10 cellular contexts compared by ENCODE assay signal in the genomic region with DNA sequence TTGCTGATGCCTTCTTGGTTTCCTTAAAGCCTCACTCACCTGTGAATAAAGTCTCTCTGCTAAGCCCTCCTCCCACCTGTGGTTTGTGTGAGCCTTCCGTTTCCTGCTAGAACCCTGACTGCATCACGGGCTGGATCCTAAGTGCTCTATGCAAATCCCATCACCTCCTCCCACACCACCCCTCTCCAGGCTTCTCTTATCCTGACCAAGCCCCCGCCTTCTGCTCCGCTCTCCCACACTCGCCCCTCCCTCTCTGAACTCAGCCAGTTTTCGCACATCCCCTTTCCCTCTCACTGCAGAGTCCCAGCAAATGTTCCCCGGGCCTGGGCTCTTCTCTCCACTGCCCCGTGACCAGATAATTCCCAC. TPM values are rescaled to one million over a fixed set of nuclear protein-coding genes. Genes with fewer than 3 reads are reported as not detected.
DNase-seq lines count a peak whose midpoint lies in the region; ATAC-seq and TF ChIP-seq lines count a peak whose summit lies in the region.
"Had no signal": no experiment of that assay in that cellular context is flagged by ENCODE, and none has a peak within 500 bp of the region (broad histone marks: within the 10 kb centered on the region; RNA-seq: fewer than 3 reads in every experiment).

No MANE protein-coding gene starts in this region.

- H3K36me3 ChIP-seq in endodermal cell (ENCODE audit: control insufficient read depth, insufficient read depth, low read length) (no peaks in the 10 kb centered on the region), body of pancreas (replicated peaks in 1 of 2; ENCODE audit: insufficient read depth in 1 of 2, low read depth in 2 of 2) (no peaks in the 10 kb centered on the region), Caco-2 (ENCODE audit: control insufficient read depth, insufficient read depth, low read length) (no peaks in the 10 kb centered on the region)
- H3K36me3 ChIP-seq: left lung had no signal

- H3K4me1 ChIP-seq in endodermal cell (ENCODE audit: control insufficient read depth, insufficient read depth, low read length) (no peaks in the 10 kb centered on the region), body of pancreas (no peaks in the 10 kb centered on the region), Caco-2 (no peaks in the 10 kb centered on the region)

- POLR2A ChIA-PET in Caco-2 (lab: Charles Lee): no interaction called here

- peak; percentile 7 for TF ChIP-seq CTCF in endodermal cell (conservative IDR thresholded peaks at IDR 0.05)
- TF ChIP-seq CTCF in body of pancreas (IDR thresholded peaks at IDR 0.05): no peak
- TF ChIP-seq CTCF in Caco-2 (IDR thresholded peaks at IDR 0.05; ENCODE audit: insufficient read depth in 1 of 2, low read depth in 1 of 2, low read length in 1 of 2, severe bottlenecking in 1 of 2, unreplicated experiment in 1 of 2): no peak

- CTCF ChIA-PET in Caco-2 (lab: Charles Lee): interaction anchor here (0.6 kb wide), 1 partner anchor 60 kb away, joined by 5 read pairs; no protein-coding TSS in a partner anchor

- 17 to 25% methylated on average over 8 of the region's 8 CpGs for WGBS in endodermal cell (ENCODE audit: insufficient coverage in 1 of 2, insufficient read length in 1 of 2), 2 experiments
- WGBS in body of pancreas, 2 donors: 39 to 64% methylated on average over 8 of the region's 8 CpGs

- H3K27me3 Mint-ChIP-seq in endodermal cell (ENCODE audit: insufficient read depth) (peaks cover 13% of the 10 kb centered on the region), Caco-2 (ENCODE audit: insufficient read depth, unreplicated experiment) (peaks cover 7% of the 10 kb centered on the region)

- no TSS peak for BruUV-seq in Caco-2 (replicated peaks; lab: Mats Ljungman, UMichigan)

- DNase-seq in activated T-cell treated with anti-CD3 and anti-CD28 coated beads for 48 hours (ENCODE audit: low read depth) (peak; percentile 9), activated T-cell treated with anti-CD3 and anti-CD28 coated beads for 4 hours (no peak), NCI-H69 (lab: John Stamatoyannopoulos, UW) (peak; percentile 3), endodermal cell (peak; percentile 97), body of pancreas (no peak), Caco-2 (no peak)
- no peak for DNase-seq in stimulated activated effector memory CD8-positive, alpha-beta T cell treated with anti-CD3 and anti-CD28 coated beads, Interleukin-12 subunit alpha, Interleukin-12 subunit beta, amount 100 ng/mL, for 72 hours (ENCODE audit: low spot score in 2 of 2)
- DNase-seq: effector CD8-positive, alpha-beta T cell; left lung had no signal

- H3K36me3 Mint-ChIP-seq in endodermal cell (ENCODE audit: low read depth) (no peaks in the 10 kb centered on the region), Caco-2 (ENCODE audit: insufficient read depth, unreplicated experiment) (no peaks in the 10 kb centered on the region)
- H3K36me3 Mint-ChIP-seq in stimulated activated effector memory CD8-positive, alpha-beta T cell treated with anti-CD3 and anti-CD28 coated beads, Interleukin-12 subunit alpha, Interleukin-12 subunit beta, amount 100 ng/mL, for 72 hours: no peaks in the 10 kb centered on the region

- H3K4me1 Mint-ChIP-seq in endodermal cell (peaks cover 23% of the 10 kb centered on the region), Caco-2 (ENCODE audit: low read depth, unreplicated experiment) (no peaks in the 10 kb centered on the region)
- H3K4me1 Mint-ChIP-seq in stimulated activated effector memory CD8-positive, alpha-beta T cell treated with anti-CD3 and anti-CD28 coated beads, Interleukin-12 subunit alpha, Interleukin-12 subunit beta, amount 100 ng/mL, for 72 hours: peaks cover 16% of the 10 kb centered on the region

- H3K9me3 Mint-ChIP-seq in endodermal cell (no peaks in the 10 kb centered on the region), Caco-2 (ENCODE audit: unreplicated experiment) (no peaks in the 10 kb centered on the region)
- H3K9me3 Mint-ChIP-seq in stimulated activated effector memory CD8-positive, alpha-beta T cell treated with anti-CD3 and anti-CD28 coated beads, Interleukin-12 subunit alpha, Interleukin-12 subunit beta, amount 100 ng/mL, for 72 hours: no peaks in the 10 kb centered on the region

- H3K27ac Mint-ChIP-seq in endodermal cell (peak overlapping the region; percentile 83), Caco-2 (ENCODE audit: unreplicated experiment) (no peak overlapping the region)
- no peak overlapping the region for H3K27ac Mint-ChIP-seq in stimulated activated effector memory CD8-positive, alpha-beta T cell treated with anti-CD3 and anti-CD28 coated beads, Interleukin-12 subunit alpha, Interleukin-12 subunit beta, amount 100 ng/mL, for 72 hours

- intact Hi-C loops in body of pancreas (cut with DNase I) (no loop called here), Caco-2 (cut with micrococcal nuclease; ENCODE audit: unreplicated experiment) (no loop called here)

- no peak overlapping the region for H3K9ac ChIP-seq in endodermal cell (ENCODE audit: extremely low read depth, low read length, poor library complexity, severe bottlenecking)

- H3K9me3 ChIP-seq in endodermal cell (ENCODE audit: control insufficient read depth, low read length) (no peaks in the 10 kb centered on the region), body of pancreas (no peaks in the 10 kb centered on the region), Caco-2 (no peaks in the 10 kb centered on the region)
- H3K9me3 ChIP-seq: left lung had no signal

- TF ChIP-seq POLR2A in body of pancreas (IDR thresholded peaks at IDR 0.05): no peak

- H3K27ac ChIP-seq in endodermal cell (ENCODE audit: low read depth, low read length) (no peak overlapping the region), body of pancreas (no peak overlapping the region)
- H3K27ac ChIP-seq: left lung had no signal

- peak overlapping the region; percentile 15 for H3K4me3 ChIP-seq in endodermal cell (ENCODE audit: low read length)
- no peak overlapping the region for H3K4me3 ChIP-seq in body of pancreas
- no peak overlapping the region for H3K4me3 ChIP-seq in Caco-2 (ENCODE audit: low read depth, low read length)
- H3K4me3 ChIP-seq: left lung had no signal

- ATAC-seq in stimulated activated effector memory CD8-positive, alpha-beta T cell treated with anti-CD3 and anti-CD28 coated beads, Interleukin-12 subunit alpha, Interleukin-12 subunit beta, amount 100 ng/mL, for 72 hours: peak; percentile 31
- ATAC-seq in HG02623 (IDR thresholded peaks at IDR 0.05; ENCODE audit: unreplicated experiment) (no peak), body of pancreas (no peak)
- ATAC-seq: left lung had no signal

- H3K27me3 ChIP-seq in endodermal cell (ENCODE audit: control insufficient read depth, insufficient read depth, low read length, poor library complexity, severe bottlenecking) (no peaks in the 10 kb centered on the region), body of pancreas (no peaks in the 10 kb centered on the region), Caco-2 (replicated peaks; ENCODE audit: control insufficient read depth, insufficient read depth, low read length) (no peaks in the 10 kb centered on the region)

- H3K4me3 Mint-ChIP-seq in endodermal cell (peak overlapping the region; percentile 52), Caco-2 (ENCODE audit: unreplicated experiment) (no peak overlapping the region)
- H3K4me3 Mint-ChIP-seq in stimulated activated effector memory CD8-positive, alpha-beta T cell treated with anti-CD3 and anti-CD28 coated beads, Interleukin-12 subunit alpha, Interleukin-12 subunit beta, amount 100 ng/mL, for 72 hours: no peak overlapping the region

RNA-seq across cellular contexts. Expression of a gene that starts 51.8 kb away (rescaled TPM):
- total RNA-seq in endodermal cell (10 to 100 TPM; 33.4 to 68.7 TPM), body of pancreas (not detected), Caco-2 (2022) (15.8 and 15.9 TPM in 2 replicates)
- polyA plus RNA-seq in endodermal cell (2013, experiment 1 of 2): 98.1 TPM
- 101 TPM for polyA plus RNA-seq in endodermal cell (2013, experiment 2 of 2)

Comparison
In these comparisons a context has a peak if more than half of its experiments do, and no peak if none do; other contexts are left out.
1. DNase-seq: peak in activated T-cell treated with anti-CD3 and anti-CD28 coated beads for 48 hours (single experiment), NCI-H69 (single experiment) and endodermal cell (single experiment); none in activated T-cell treated with anti-CD3 and anti-CD28 coated beads for 4 hours (single experiment), stimulated activated effector memory CD8-positive, alpha-beta T cell treated with anti-CD3 and anti-CD28 coated beads, Interleukin-12 subunit alpha, Interleukin-12 subunit beta, amount 100 ng/mL, for 72 hours (0 of 2), body of pancreas (0 of 4) and Caco-2 (0 of 2).
2. RNA of a gene that starts 51.8 kb away (total RNA-seq): 33.4 to 68.7 TPM in endodermal cell and 15.8 to 15.9 TPM in Caco-2; not detected in body of pancreas; every median in the first group is over 10 times any median in the second.